Comparison of ENCODE assay signal across 22 cellular contexts in genomic region chr17:56064506-56064905, GRCh38.
"Had no signal": no experiment of that assay in that cellular context is flagged by ENCODE, and none has a peak within 500 bp of the region (broad histone marks: within the 10 kb centered on the region; RNA-seq: fewer than 3 reads in every experiment).

No MANE protein-coding gene starts in this region.

- ATAC-seq: activated T-cell treated with anti-CD3 and anti-CD28 coated beads, Interleukin-2, amount 50 U/mL, for 72 hours; foreskin keratinocyte; left ventricle myocardium superior; naive thymus-derived CD8-positive, alpha-beta T cell; T-helper 17 cell had no signal

- H3K27me3 ChIP-seq: brain microvascular endothelial cell, dorsolateral prefrontal cortex, foreskin keratinocyte, sigmoid colon, spleen, tibial artery, uterus had no signal

- FAIRE-seq: colon had no signal

- H3K4me1 ChIP-seq: foreskin keratinocyte, sigmoid colon, spleen, tibial artery, uterus had no signal

- H3K36me3 ChIP-seq: brain microvascular endothelial cell, sigmoid colon, spleen, tibial artery, uterus had no signal

- H3K27me3 Mint-ChIP-seq: T-helper 17 cell had no signal

- H3K27ac ChIP-seq: brain microvascular endothelial cell, dorsolateral prefrontal cortex, foreskin keratinocyte, sigmoid colon, spleen, tibial artery, uterus, VCaP had no signal

- DNase-seq: activated CD4-positive, alpha-beta T cell treated with anti-CD3 and anti-CD28 coated beads, Interleukin-2, amount 50 U/mL, for 4 hours; activated effector memory CD4-positive, alpha-beta T cell treated with anti-CD3 and anti-CD28 coated beads, Interleukin-2, amount 50 U/mL, for 16 hours; activated naive CD4-positive, alpha-beta T cell treated with anti-CD3 and anti-CD28 coated beads, Interleukin-2, amount 50 U/mL, for 16 hours; activated T-cell treated with anti-CD3 and anti-CD28 coated beads, Interleukin-2, amount 50 U/mL, for 72 hours; aorta; brain microvascular endothelial cell; central memory CD4-positive, alpha-beta T cell; dorsolateral prefrontal cortex; foreskin keratinocyte; hypothalamus; kidney glomerular epithelial cell; left ventricle myocardium superior; naive thymus-derived CD8-positive, alpha-beta T cell; nucleus accumbens; sigmoid colon; spleen; stimulated activated naive CD4-positive, alpha-beta T cell treated with Interleukin-2 at 50 U/mL for 16 hours; T-helper 17 cell; tibial artery; uterus had no signal

- H3K4me3 Mint-ChIP-seq: activated T-cell treated with anti-CD3 and anti-CD28 coated beads, Interleukin-2, amount 50 U/mL, for 72 hours; naive thymus-derived CD8-positive, alpha-beta T cell; T-helper 17 cell had no signal

- H3K4me1 Mint-ChIP-seq: naive thymus-derived CD8-positive, alpha-beta T cell; T-helper 17 cell had no signal

- H3K4me3 ChIP-seq: dorsolateral prefrontal cortex, sigmoid colon, spleen, tibial artery, uterus had no signal

- H3K9me3 ChIP-seq: uterus had no signal

- H3K27ac Mint-ChIP-seq: activated T-cell treated with anti-CD3 and anti-CD28 coated beads, Interleukin-2, amount 50 U/mL, for 72 hours; naive thymus-derived CD8-positive, alpha-beta T cell; T-helper 17 cell had no signal
